In the genomic region with DNA sequence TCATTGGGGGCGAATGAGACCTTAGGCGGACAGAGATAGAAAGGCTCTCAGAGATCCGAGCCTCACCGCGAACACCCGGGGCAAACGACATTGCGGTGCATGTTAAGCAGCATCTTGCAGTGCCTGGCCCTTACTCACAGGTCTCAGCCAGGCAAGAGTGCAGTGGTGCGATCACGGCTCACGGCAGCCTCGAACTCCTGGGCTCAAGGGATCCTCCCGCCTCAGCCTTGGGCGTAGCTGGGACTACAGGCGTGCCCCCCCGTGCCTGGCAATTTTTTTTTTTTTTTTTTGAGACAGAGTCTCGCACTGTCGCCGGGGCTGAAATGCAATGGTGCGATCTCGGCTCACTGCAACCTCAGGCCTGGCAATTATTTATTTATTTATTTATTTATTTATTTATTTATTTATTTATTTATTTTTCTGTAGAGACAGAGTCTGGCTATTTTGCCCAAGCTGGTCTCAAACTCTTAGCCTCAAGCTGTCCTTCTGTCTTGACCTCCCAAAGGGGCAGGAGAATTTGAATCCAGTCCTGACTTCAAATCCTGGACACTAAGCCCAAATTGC, we compare ENCODE assay signal across 10 cellular contexts. TPM values are rescaled to one million over a fixed set of nuclear protein-coding genes. Genes with fewer than 3 reads are reported as not detected.
A peak's percentile ranks its signal among the peaks of the same experiment; 100 is the strongest.
DNase-seq lines count a peak whose midpoint lies in the region; ATAC-seq, FAIRE-seq and TF ChIP-seq lines count a peak whose summit lies in the region.
"Had no signal": no experiment of that assay in that cellular context is flagged by ENCODE, and none has a peak within 500 bp of the region (broad histone marks: within the 10 kb centered on the region; RNA-seq: fewer than 3 reads in every experiment).

No MANE protein-coding gene starts in this region.

- H3K27ac Mint-ChIP-seq in GM23338 (no peak overlapping the region), brain (no peak overlapping the region)

- TF ChIP-seq POLR2A in A549 (IDR thresholded peaks at IDR 0.05; ENCODE audit: low read length), result no peak

- H3K9me3 Mint-ChIP-seq in GM23338 (no peaks in the 10 kb centered on the region; the same call in 2 of the 3 replicates), brain (peaks cover 0 to 9% (median 4%) of the 10 kb centered on the region in 5 experiments)

- H3K27me3 Mint-ChIP-seq in GM23338 (ENCODE audit: insufficient read depth, low read depth, poor library complexity) (peaks cover 34% of the 10 kb centered on the region), brain (peaks cover 45% of the 10 kb centered on the region)

- H4K20me1 ChIP-seq in GM23338 (replicated peaks; ENCODE audit: insufficient read depth), result no peaks in the 10 kb centered on the region

- H3K36me3 ChIP-seq in GM23338 (ENCODE audit: insufficient read depth) (no peaks in the 10 kb centered on the region), mucosa of rectum (ENCODE audit: control insufficient read depth in 2 of 2, insufficient read depth in 2 of 2, low read length in 2 of 2) (no peaks in the 10 kb centered on the region)

- peak overlapping the region; percentile 84 to 97 for H3K27ac ChIP-seq in A549
- H3K27ac ChIP-seq in GM23338 (ENCODE audit: low read depth), result no peak overlapping the region
- no peak overlapping the region for H3K27ac ChIP-seq in mucosa of rectum (ENCODE audit: low read depth in 2 of 2, low read length in 2 of 2)

- no peak for TF ChIP-seq RAD21 in A549 (conservative IDR thresholded peaks at IDR 0.05 in 1 of 2, IDR thresholded peaks at IDR 0.05 in 1 of 2)

- H3K4me3 ChIP-seq in A549, result peak overlapping the region; percentile 67
- peak overlapping the region; percentile 68 for H3K4me3 ChIP-seq in GM23338
- H3K4me3 ChIP-seq in mucosa of rectum (ENCODE audit: low read length in 2 of 2), result peak overlapping the region; percentile 62 to 70

- H3K4me3 Mint-ChIP-seq in GM23338, result peak overlapping the region; percentile 66
- peak overlapping the region; percentile 43 to 78 (median 73) for H3K4me3 Mint-ChIP-seq in brain

- H3K4me2 ChIP-seq in A549 (peak overlapping the region; percentile 88), GM23338 (peak overlapping the region; percentile 90)

- POLR2A ChIA-PET in A549 (lab: Yijun Ruan, JAX), result no interaction called here

- H3K9me3 ChIP-seq in A549 (0 out of 3 replicates have a peak, but pooled peaks cover under 1% of the 10 kb centered on the region), mucosa of rectum (ENCODE audit: control insufficient read depth in 2 of 2, low read length in 2 of 2) (no peaks in the 10 kb centered on the region)

- H3K79me2 ChIP-seq in GM23338 (replicated peaks; ENCODE audit: insufficient read depth), result no peaks in the 10 kb centered on the region

- ATAC-seq in A549, result peak; percentile 22 to 46; a peak in 4 of 6 replicates
- peak; percentile 21 for ATAC-seq in GM23338
- no peak for ATAC-seq in GM19455 (IDR thresholded peaks at IDR 0.05; ENCODE audit: unreplicated experiment)
- ATAC-seq in GM18520 (IDR thresholded peaks at IDR 0.05; ENCODE audit: unreplicated experiment), result no peak

- DNase-seq in A549 (ENCODE audit: low read depth in 1 of 2, low spot score in 1 of 2), result peak in 1 of 2 experiments; percentile 52
- DNase-seq in GM23338 (ENCODE audit: low spot score), result peak; percentile 53
- DNase-seq in effector CD8-positive, alpha-beta T cell (lab: John Stamatoyannopoulos, UW), result no peak
- DNase-seq in NCI-H2107 (lab: John Stamatoyannopoulos, UW), result no peak
- DNase-seq: foreskin melanocyte, GF-D8 had no signal

- peaks cover 5% of the 10 kb centered on the region; the same call in 2 of the 3 replicates for H3K4me1 Mint-ChIP-seq in GM23338
- peaks cover 5% of the 10 kb centered on the region for H3K4me1 Mint-ChIP-seq in brain

- TF ChIP-seq CTCF in A549 (IDR thresholded peaks at IDR 0.05), result no peak
- TF ChIP-seq CTCF in GM23338 (conservative IDR thresholded peaks at IDR 0.05; ENCODE audit: low read depth in 2 of 2), result no peak
- TF ChIP-seq CTCF in brain (conservative IDR thresholded peaks at IDR 0.05), result no peak

- H3K4me1 ChIP-seq in A549, result peaks cover 39% of the 10 kb centered on the region
- H3K4me1 ChIP-seq in GM23338 (ENCODE audit: insufficient read depth), result peaks cover 5% of the 10 kb centered on the region; the same call in 1 of the 2 replicates
- peaks cover 3 to 13% of the 10 kb centered on the region in 2 donors for H3K4me1 ChIP-seq in mucosa of rectum (ENCODE audit: control insufficient read depth in 2 of 2, insufficient read depth in 2 of 2, low read length in 2 of 2)

- TF ChIP-seq EP300 in A549 (IDR thresholded peaks at IDR 0.05), result no peak

- 0 out of 2 replicates have a peak, but pooled peaks cover 7% of the 10 kb centered on the region for H3F3A ChIP-seq in GM23338 (replicated peaks; ENCODE audit: low read depth)

- peak overlapping the region in 1 of 2 donors; percentile 61 for H3K9ac ChIP-seq in mucosa of rectum (ENCODE audit: low read depth in 1 of 2, low read length in 2 of 2)

- H2AFZ ChIP-seq in GM23338, result peak overlapping the region; percentile 99

- H3K9me2 ChIP-seq in GM23338 (ENCODE audit: insufficient read depth), result no peaks in the 10 kb centered on the region

- no peak for FAIRE-seq in A549 (lab: Jason Lieb, UNC)

- peaks cover 48% of the 10 kb centered on the region for H3K27me3 ChIP-seq in GM23338 (ENCODE audit: insufficient read depth)
- peaks cover 12 to 14% of the 10 kb centered on the region in 2 donors for H3K27me3 ChIP-seq in mucosa of rectum (ENCODE audit: control insufficient read depth in 2 of 2, insufficient read depth in 2 of 2, low read length in 2 of 2)

- WGBS in A549 (ENCODE audit: missing lambda C conversion rate), result 36% methylated on average over 12 of the region's 21 CpGs

- CTCF ChIA-PET in A549 (lab: Yijun Ruan, JAX), result interaction anchor here (0.8 to 5.9 kb wide), 3 partner anchors 13 to 100 kb away, joined by 3 to 47 read pairs (median 6); no protein-coding TSS in a partner anchor

- H3K36me3 Mint-ChIP-seq in GM23338 (ENCODE audit: low read depth), result no peaks in the 10 kb centered on the region
- H3K36me3 Mint-ChIP-seq in brain, result no peaks in the 10 kb centered on the region

TF ChIP-seq in A549, 52 proteins besides CTCF, POLR2A, EP300 and RAD21:
- TF ChIP-seq ZC3H11A (IDR thresholded peaks at IDR 0.05), result peak; percentile 98
- TF ChIP-seq CEBPB (IDR thresholded peaks at IDR 0.05), result no peak

TF ChIP-seq in GM23338, 12 proteins besides CTCF, POLR2A, EP300 and RAD21 (continues in another document):
- no peak for TF ChIP-seq JUNB (IDR thresholded peaks at IDR 0.05; ENCODE audit: unreplicated experiment)
- TF ChIP-seq ZNF114 (CRISPR knock-in tag; IDR thresholded peaks at IDR 0.05), result no peak
- no peak for TF ChIP-seq STAT1 (IDR thresholded peaks at IDR 0.05; ENCODE audit: unreplicated experiment)
- TF ChIP-seq, protein P1, sequence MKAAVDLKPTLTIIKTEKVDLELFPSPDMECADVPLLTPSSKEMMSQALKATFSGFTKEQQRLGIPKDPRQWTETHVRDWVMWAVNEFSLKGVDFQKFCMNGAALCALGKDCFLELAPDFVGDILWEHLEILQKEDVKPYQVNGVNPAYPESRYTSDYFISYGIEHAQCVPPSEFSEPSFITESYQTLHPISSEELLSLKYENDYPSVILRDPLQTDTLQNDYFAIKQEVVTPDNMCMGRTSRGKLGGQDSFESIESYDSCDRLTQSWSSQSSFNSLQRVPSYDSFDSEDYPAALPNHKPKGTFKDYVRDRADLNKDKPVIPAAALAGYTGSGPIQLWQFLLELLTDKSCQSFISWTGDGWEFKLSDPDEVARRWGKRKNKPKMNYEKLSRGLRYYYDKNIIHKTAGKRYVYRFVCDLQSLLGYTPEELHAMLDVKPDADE (IDR thresholded peaks at IDR 0.05), result no peak

RNA-seq across cellular contexts. Expression of a gene that starts 1.3 kb away (rescaled TPM):
- 31.0 and 40.1 TPM in 2 replicates for polyA plus RNA-seq in A549 (2011; rRNA removed)
- 9.6 and 11.6 TPM in 2 replicates for polyA plus RNA-seq in A549 (2012; cell fraction: cytosol; rRNA removed)
- 26.8 and 38.7 TPM in 2 replicates for polyA plus RNA-seq in A549 (2012; cell fraction: nucleus; rRNA removed)
- 18.2 to 24.1 TPM (median 19.4 TPM) in 3 replicates for polyA plus RNA-seq in A549 (2017; fragmentation: RNase III; extraction: RNeasy Plus Mini Kit Qiagen cat#74134 plus additional on column Dnase treatment)
- 41.6 and 42.2 TPM in 2 replicates for polyA minus RNA-seq in A549 (2011; rRNA and poly(A)+ RNA removed)
- total RNA-seq in GM23338 (2014; rRNA removed; shearing (Covaris generic)), result 2.6 and 4.9 TPM in 2 replicates
- 3.3 and 3.9 TPM in 2 replicates for polyA plus RNA-seq in GM23338 (2016; fragmentation: Nextera tagmentation; extraction: Ambion mirVana)
- polyA plus RNA-seq in brain (ENCODE audit: insufficient read depth, low read depth, low replicate concordance), result 1.8 TPM

RNA-seq across cellular contexts. Expression of a gene that starts 27.9 kb away (rescaled TPM):
- 25.2 and 25.4 TPM in 2 replicates for polyA plus RNA-seq in A549 (2011; rRNA removed)
- polyA plus RNA-seq in A549 (2012; cell fraction: cytosol; rRNA removed), result 10.5 and 12.3 TPM in 2 replicates
- 13.5 and 15.5 TPM in 2 replicates for polyA plus RNA-seq in A549 (2012; cell fraction: nucleus; rRNA removed)
- 12.4 to 17.4 TPM (median 17.2 TPM) in 3 replicates for polyA plus RNA-seq in A549 (2017; fragmentation: RNase III; extraction: RNeasy Plus Mini Kit Qiagen cat#74134 plus additional on column Dnase treatment)
- 13.2 and 17.2 TPM in 2 replicates for polyA minus RNA-seq in A549 (2011; rRNA and poly(A)+ RNA removed)
- 6.6 and 16.9 TPM in 2 replicates for total RNA-seq in GM23338 (2014; rRNA removed; shearing (Covaris generic))
- 36.6 and 38.2 TPM in 2 replicates for polyA plus RNA-seq in GM23338 (2016; fragmentation: Nextera tagmentation; extraction: Ambion mirVana)
- polyA plus RNA-seq in brain (ENCODE audit: insufficient read depth, low read depth, low replicate concordance), result 1.2 TPM

Comparison
In these comparisons a context has a peak if more than half of its experiments do, and no peak if none do; other contexts are left out.
1. ATAC-seq: peak in A549 (2 of 2) and GM23338 (single experiment); none in GM19455 (single experiment) and GM18520 (single experiment).
2. H3K27ac ChIP-seq: peak in A549 (2 of 2); none in GM23338 (single experiment) and mucosa of rectum (0 of 2).
3. Peak in every context shown above with its lines, with median percentiles within 50 percentile points of each other: H3K4me3 ChIP-seq.